ENCODE assay signal across 10 cellular contexts in genomic region chr3:197951392-197951990, GRCh38. TPM values are rescaled to one million over a fixed set of nuclear protein-coding genes. Genes with fewer than 3 reads are reported as not detected.
A peak's percentile ranks its signal among the peaks of the same experiment; 100 is the strongest.
DNase-seq lines count a peak whose midpoint lies in the region; ATAC-seq and TF ChIP-seq lines count a peak whose summit lies in the region.
"Had no signal": no experiment of that assay in that cellular context is flagged by ENCODE, and none has a peak within 500 bp of the region (broad histone marks: within the 10 kb centered on the region; RNA-seq: fewer than 3 reads in every experiment).

No MANE protein-coding gene starts in this region.

- peaks cover 40% of the 10 kb centered on the region for H3K4me1 Mint-ChIP-seq in nephron progenitor cell

- peak overlapping the region; percentile 74 to 87 (median 82) for H3K4me3 ChIP-seq in BLaER1 treated with 17β-estradiol and CSF1 and Interleukin-3, amounts not matched to agents 10 nM and 100 nM
- H3K4me3 ChIP-seq in LNCaP clone FGC (ENCODE audit: low read depth, low read length) = peak overlapping the region; percentile 97
- peak overlapping the region in 57 of 59 donors; percentile 61 to 92 (median 78) for H3K4me3 ChIP-seq in dorsolateral prefrontal cortex

- H3K9ac ChIP-seq in BLaER1 treated with 17β-estradiol and CSF1 and Interleukin-3, amounts not matched to agents 10 nM and 100 nM = peak overlapping the region; percentile 93 to 97 (median 95)

- no peaks in the 10 kb centered on the region for H3K27me3 ChIP-seq in BLaER1 treated with 17β-estradiol and CSF1 and Interleukin-3, amounts not matched to agents 10 nM and 100 nM
- no peaks in the 10 kb centered on the region for H3K27me3 ChIP-seq in dorsolateral prefrontal cortex

- H3K36me3 Mint-ChIP-seq in nephron progenitor cell (ENCODE audit: low read depth) = peaks cover 51% of the 10 kb centered on the region

- no peaks in the 10 kb centered on the region for H3K9me3 Mint-ChIP-seq in nephron progenitor cell

- peak overlapping the region; percentile 83 to 98 (median 92) for H3K4me2 ChIP-seq in BLaER1 treated with 17β-estradiol and CSF1 and Interleukin-3, amounts not matched to agents 10 nM and 100 nM

- H3K4me1 ChIP-seq in BLaER1 treated with 17β-estradiol and CSF1 and Interleukin-3, amounts not matched to agents 10 nM and 100 nM = peaks cover 32 to 64% (median 50%) of the 10 kb centered on the region in 10 experiments

- TF ChIP-seq CTCF in LNCaP clone FGC (IDR thresholded peaks at IDR 0.05; ENCODE audit: control insufficient read depth, extremely low read depth, insufficient read depth) = no peak
- no peak for TF ChIP-seq CTCF in dorsolateral prefrontal cortex (IDR thresholded peaks at IDR 0.05 in 54 of 56, conservative IDR thresholded peaks at IDR 0.05 in 2 of 56; ENCODE audit: low read depth in 1 of 56, partially characterized antibody in 56 of 56)
- TF ChIP-seq CTCF in nephron progenitor cell (IDR thresholded peaks at IDR 0.05) = no peak

- peak overlapping the region; percentile 98 for H3K4me3 Mint-ChIP-seq in nephron progenitor cell

- intact Hi-C loops in dorsolateral prefrontal cortex (cut with DNase I) = no loop called here
- intact Hi-C loops in posterior cingulate gyrus (cut with DNase I) = no loop called here

- ATAC-seq in activated CD4-positive, CD25-positive, alpha-beta regulatory T cell treated with anti-CD3 and anti-CD28 coated beads, Interleukin-2, amount 50 U/mL, for 24 hours = no peak
- ATAC-seq in HG02763 (IDR thresholded peaks at IDR 0.05; ENCODE audit: unreplicated experiment) = no peak
- ATAC-seq in HG03378 (IDR thresholded peaks at IDR 0.05; ENCODE audit: unreplicated experiment) = no peak

- DNase-seq in LNCaP clone FGC (ENCODE audit: low read depth) (no peak), dorsolateral prefrontal cortex (no peak), nephron progenitor cell (no peak), posterior cingulate gyrus (no peak)
- DNase-seq: effector CD4-positive, alpha-beta T cell; NCI-H69 had no signal

- H3K9me3 ChIP-seq in BLaER1 treated with 17β-estradiol and CSF1 and Interleukin-3, amounts not matched to agents 10 nM and 100 nM (replicated peaks in 1 of 11) = no peaks in the 10 kb centered on the region

- H4K20me1 ChIP-seq in BLaER1 treated with 17β-estradiol and CSF1 and Interleukin-3, amounts not matched to agents 10 nM and 100 nM = peaks cover 54 to 62% (median 55%) of the 10 kb centered on the region in 11 experiments

- peaks cover 10% of the 10 kb centered on the region for H3K27me3 Mint-ChIP-seq in nephron progenitor cell (ENCODE audit: low read depth, poor library complexity)

- peaks cover 56 to 59% (median 56%) of the 10 kb centered on the region in 11 experiments for H3K36me3 ChIP-seq in BLaER1 treated with 17β-estradiol and CSF1 and Interleukin-3, amounts not matched to agents 10 nM and 100 nM

- peak overlapping the region; percentile 100 for H3K27ac Mint-ChIP-seq in nephron progenitor cell

- peak overlapping the region in 10 of 11 experiments; percentile 90 to 96 (median 92); a peak in 21 of 22 replicates for H3K27ac ChIP-seq in BLaER1 treated with 17β-estradiol and CSF1 and Interleukin-3, amounts not matched to agents 10 nM and 100 nM
- peak overlapping the region in 2 of 59 donors; percentile 99 to 100 for H3K27ac ChIP-seq in dorsolateral prefrontal cortex

RNA-seq across cellular contexts. Expression of gene RPL35A, which starts 1.5 kb away (rescaled TPM):
- 100 to 1,000 TPM; 229 to 428 (median 332) TPM for total RNA-seq in dorsolateral prefrontal cortex

RNA-seq across cellular contexts. Expression of gene LMLN, which starts 8.5 kb away (rescaled TPM):
- 10 to 100 TPM; 12.6 to 31.3 (median 22.7) TPM for total RNA-seq in dorsolateral prefrontal cortex
